ENCODE assay signal across 1 cellular context in genomic region chr18:51153659-51154371, GRCh38.
TF ChIP-seq lines count a peak whose summit lies in the region.

No MANE protein-coding gene starts in this region.

TF ChIP-seq in GM12878, 131 proteins besides CTCF, POLR2A, EP300 and RAD21 (continued from another document and continues in another):
- TF ChIP-seq CUX1 (IDR thresholded peaks at IDR 0.05; ENCODE audit: insufficient replicate concordance, low read depth, low read length) (no peak), SPI1 (IDR thresholded peaks at IDR 0.05; ENCODE audit: borderline replicate concordance, insufficient read depth, low read depth, low read length) (peak; percentile 2; the same call in 1 of the 2 replicates), TBL1XR1 (IDR thresholded peaks at IDR 0.05; ENCODE audit: low read depth, low read length) (peak; percentile 56; the same call in 1 of the 2 replicates), SUPT20H (IDR thresholded peaks at IDR 0.05; ENCODE audit: borderline replicate concordance, control insufficient read depth, low read depth, low read length) (no peak), EGR1 (IDR thresholded peaks at IDR 0.05; ENCODE audit: borderline replicate concordance in 1 of 2, low read depth in 2 of 2, low read length in 2 of 2) (no peak), SMC3 (IDR thresholded peaks at IDR 0.05; ENCODE audit: borderline replicate concordance, low read length) (0 out of 2 replicates have a peak, but pooled peaks have one; percentile 6), STAT3 (IDR thresholded peaks at IDR 0.05; ENCODE audit: low read depth, low read length) (no peak), SMARCA5 (IDR thresholded peaks at IDR 0.05) (peak; percentile 17; the same call in 1 of the 2 replicates), RFX5 (IDR thresholded peaks at IDR 0.05; ENCODE audit: low read depth, low read length) (no peak), GABPA (IDR thresholded peaks at IDR 0.05; ENCODE audit: low read depth) (peak; percentile 15; the same call in 1 of the 2 replicates), USF1 (IDR thresholded peaks at IDR 0.05; ENCODE audit: borderline replicate concordance, extremely low read length, insufficient read depth, low read depth, low read length) (no peak), HDGF (IDR thresholded peaks at IDR 0.05) (no peak), ZNF24 (IDR thresholded peaks at IDR 0.05) (no peak), ZBTB11 (CRISPR knock-in tag; IDR thresholded peaks at IDR 0.05) (no peak), ESRRA (IDR thresholded peaks at IDR 0.05; ENCODE audit: low read length) (no peak), TCF3 (IDR thresholded peaks at IDR 0.05; ENCODE audit: borderline replicate concordance, insufficient read depth, low read depth, low read length) (peak; percentile 99), CREM (IDR thresholded peaks at IDR 0.05; ENCODE audit: low read depth) (peak; percentile 72), NBN (IDR thresholded peaks at IDR 0.05) (peak; percentile 84), ATF3 (IDR thresholded peaks at IDR 0.05; ENCODE audit: borderline replicate concordance, extremely low read depth, low read depth, low read length) (no peak), SKIL (IDR thresholded peaks at IDR 0.05; ENCODE audit: low read depth, poor library complexity, severe bottlenecking) (peak; percentile 63), HCFC1 (IDR thresholded peaks at IDR 0.05; ENCODE audit: low read length) (no peak), CBX3 (IDR thresholded peaks at IDR 0.05; ENCODE audit: borderline replicate concordance, low read depth) (no peak), ATF2 (IDR thresholded peaks at IDR 0.05; ENCODE audit: low read length) (no peak), IRF3 (IDR thresholded peaks at IDR 0.05) (no peak), NR2F1 (conservative IDR thresholded peaks at IDR 0.05) (peak; percentile 82), NFYA (IDR thresholded peaks at IDR 0.05; ENCODE audit: borderline replicate concordance, low read depth, low read length) (no peak), BCL11A (IDR thresholded peaks at IDR 0.05; ENCODE audit: low read depth, low read length) (0 out of 2 replicates have a peak, but pooled peaks have one; percentile 37), SUZ12 (IDR thresholded peaks at IDR 0.05; ENCODE audit: unreplicated experiment) (no peak), SIN3A (IDR thresholded peaks at IDR 0.05; ENCODE audit: low read depth, low read length) (0 out of 2 replicates have a peak, but pooled peaks have one; percentile 59), FOXK2 (IDR thresholded peaks at IDR 0.05) (no peak; the same call in 1 of the 2 replicates), YBX1 (IDR thresholded peaks at IDR 0.05) (no peak), BRCA1 (IDR thresholded peaks at IDR 0.05; ENCODE audit: low read depth, low read length) (no peak)
- TF ChIP-seq, protein P1, sequence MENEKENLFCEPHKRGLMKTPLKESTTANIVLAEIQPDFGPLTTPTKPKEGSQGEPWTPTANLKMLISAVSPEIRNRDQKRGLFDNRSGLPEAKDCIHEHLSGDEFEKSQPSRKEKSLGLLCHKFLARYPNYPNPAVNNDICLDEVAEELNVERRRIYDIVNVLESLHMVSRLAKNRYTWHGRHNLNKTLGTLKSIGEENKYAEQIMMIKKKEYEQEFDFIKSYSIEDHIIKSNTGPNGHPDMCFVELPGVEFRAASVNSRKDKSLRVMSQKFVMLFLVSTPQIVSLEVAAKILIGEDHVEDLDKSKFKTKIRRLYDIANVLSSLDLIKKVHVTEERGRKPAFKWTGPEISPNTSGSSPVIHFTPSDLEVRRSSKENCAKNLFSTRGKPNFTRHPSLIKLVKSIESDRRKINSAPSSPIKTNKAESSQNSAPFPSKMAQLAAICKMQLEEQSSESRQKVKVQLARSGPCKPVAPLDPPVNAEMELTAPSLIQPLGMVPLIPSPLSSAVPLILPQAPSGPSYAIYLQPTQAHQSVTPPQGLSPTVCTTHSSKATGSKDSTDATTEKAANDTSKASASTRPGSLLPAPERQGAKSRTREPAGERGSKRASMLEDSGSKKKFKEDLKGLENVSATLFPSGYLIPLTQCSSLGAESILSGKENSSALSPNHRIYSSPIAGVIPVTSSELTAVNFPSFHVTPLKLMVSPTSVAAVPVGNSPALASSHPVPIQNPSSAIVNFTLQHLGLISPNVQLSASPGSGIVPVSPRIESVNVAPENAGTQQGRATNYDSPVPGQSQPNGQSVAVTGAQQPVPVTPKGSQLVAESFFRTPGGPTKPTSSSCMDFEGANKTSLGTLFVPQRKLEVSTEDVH (IDR thresholded peaks at IDR 0.05; ENCODE audit: low read depth, partially characterized antibody): no peak
- TF ChIP-seq, protein P2, sequence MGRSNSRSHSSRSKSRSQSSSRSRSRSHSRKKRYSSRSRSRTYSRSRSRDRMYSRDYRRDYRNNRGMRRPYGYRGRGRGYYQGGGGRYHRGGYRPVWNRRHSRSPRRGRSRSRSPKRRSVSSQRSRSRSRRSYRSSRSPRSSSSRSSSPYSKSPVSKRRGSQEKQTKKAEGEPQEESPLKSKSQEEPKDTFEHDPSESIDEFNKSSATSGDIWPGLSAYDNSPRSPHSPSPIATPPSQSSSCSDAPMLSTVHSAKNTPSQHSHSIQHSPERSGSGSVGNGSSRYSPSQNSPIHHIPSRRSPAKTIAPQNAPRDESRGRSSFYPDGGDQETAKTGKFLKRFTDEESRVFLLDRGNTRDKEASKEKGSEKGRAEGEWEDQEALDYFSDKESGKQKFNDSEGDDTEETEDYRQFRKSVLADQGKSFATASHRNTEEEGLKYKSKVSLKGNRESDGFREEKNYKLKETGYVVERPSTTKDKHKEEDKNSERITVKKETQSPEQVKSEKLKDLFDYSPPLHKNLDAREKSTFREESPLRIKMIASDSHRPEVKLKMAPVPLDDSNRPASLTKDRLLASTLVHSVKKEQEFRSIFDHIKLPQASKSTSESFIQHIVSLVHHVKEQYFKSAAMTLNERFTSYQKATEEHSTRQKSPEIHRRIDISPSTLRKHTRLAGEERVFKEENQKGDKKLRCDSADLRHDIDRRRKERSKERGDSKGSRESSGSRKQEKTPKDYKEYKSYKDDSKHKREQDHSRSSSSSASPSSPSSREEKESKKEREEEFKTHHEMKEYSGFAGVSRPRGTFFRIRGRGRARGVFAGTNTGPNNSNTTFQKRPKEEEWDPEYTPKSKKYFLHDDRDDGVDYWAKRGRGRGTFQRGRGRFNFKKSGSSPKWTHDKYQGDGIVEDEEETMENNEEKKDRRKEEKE (IDR thresholded peaks at IDR 0.05): no peak
- TF ChIP-seq, protein P3, sequence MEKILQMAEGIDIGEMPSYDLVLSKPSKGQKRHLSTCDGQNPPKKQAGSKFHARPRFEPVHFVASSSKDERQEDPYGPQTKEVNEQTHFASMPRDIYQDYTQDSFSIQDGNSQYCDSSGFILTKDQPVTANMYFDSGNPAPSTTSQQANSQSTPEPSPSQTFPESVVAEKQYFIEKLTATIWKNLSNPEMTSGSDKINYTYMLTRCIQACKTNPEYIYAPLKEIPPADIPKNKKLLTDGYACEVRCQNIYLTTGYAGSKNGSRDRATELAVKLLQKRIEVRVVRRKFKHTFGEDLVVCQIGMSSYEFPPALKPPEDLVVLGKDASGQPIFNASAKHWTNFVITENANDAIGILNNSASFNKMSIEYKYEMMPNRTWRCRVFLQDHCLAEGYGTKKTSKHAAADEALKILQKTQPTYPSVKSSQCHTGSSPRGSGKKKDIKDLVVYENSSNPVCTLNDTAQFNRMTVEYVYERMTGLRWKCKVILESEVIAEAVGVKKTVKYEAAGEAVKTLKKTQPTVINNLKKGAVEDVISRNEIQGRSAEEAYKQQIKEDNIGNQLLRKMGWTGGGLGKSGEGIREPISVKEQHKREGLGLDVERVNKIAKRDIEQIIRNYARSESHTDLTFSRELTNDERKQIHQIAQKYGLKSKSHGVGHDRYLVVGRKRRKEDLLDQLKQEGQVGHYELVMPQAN (conservative IDR thresholded peaks at IDR 0.05): no peak
